Comparison of ENCODE assay signal across 10 cellular contexts in the genomic region with DNA sequence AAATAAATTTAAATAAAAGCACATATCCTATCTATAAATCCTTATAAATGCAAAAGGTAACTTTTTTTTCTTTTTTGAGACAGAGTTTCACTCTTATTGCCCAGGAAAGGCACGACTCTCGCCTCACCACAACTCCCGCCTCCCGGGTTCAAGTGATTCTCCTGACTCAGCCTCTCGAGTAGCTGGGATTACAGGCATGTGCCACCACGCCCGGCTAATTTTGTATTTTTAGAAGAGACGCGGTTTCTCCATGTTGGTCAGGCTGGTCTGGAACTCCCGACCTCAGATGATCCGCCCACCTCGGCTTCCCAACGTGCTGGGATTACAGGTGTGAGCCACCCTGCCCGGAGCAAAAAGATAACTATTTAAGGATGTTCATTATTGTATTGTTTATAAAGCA. TPM values are rescaled to one million over a fixed set of nuclear protein-coding genes. Genes with fewer than 3 reads are reported as not detected.
DNase-seq lines count a peak whose midpoint lies in the region; ATAC-seq and TF ChIP-seq lines count a peak whose summit lies in the region.
"Not testable (repeated sequence)": the region's sequence is repeated elsewhere in the genome, so short reads cannot be mapped to it uniquely, and the experiment has no call there.
"Had no signal": no experiment of that assay in that cellular context is flagged by ENCODE, and none has a peak within 500 bp of the region (broad histone marks: within the 10 kb centered on the region; RNA-seq: fewer than 3 reads in every experiment).

No MANE protein-coding gene starts in this region.

- peaks cover 60% of the 10 kb centered on the region for H3K27me3 Mint-ChIP-seq in GM23338 (ENCODE audit: insufficient read depth, low read depth, poor library complexity)
- H3K27me3 Mint-ChIP-seq in T-helper 17 cell; activated CD8-positive, alpha-beta T cell treated with anti-CD3 and anti-CD28 coated beads, Interleukin-2, amount 10 ng/mL, durations not matched to agents 7 days and 5 days (ENCODE audit: low read depth); activated naive CD4-positive, alpha-beta T cell treated with anti-CD3 and anti-CD28 coated beads for 36 hours (ENCODE audit: low read depth); neural crest cell (ENCODE audit: low read depth): not testable (repeated sequence)

- H3K27ac ChIP-seq in GM23338 (ENCODE audit: low read depth); coronary artery: not testable (repeated sequence)

- peaks cover 31% of the 10 kb centered on the region for H4K20me1 ChIP-seq in GM23338 (replicated peaks; ENCODE audit: insufficient read depth)

- not testable (repeated sequence) for H3K9me2 ChIP-seq in GM23338 (ENCODE audit: insufficient read depth)

- not testable (repeated sequence) for H3K4me3 ChIP-seq in GM23338, coronary artery

- H3F3A ChIP-seq in GM23338 (replicated peaks; ENCODE audit: low read depth): peaks cover 19% of the 10 kb centered on the region

- H3K4me2 ChIP-seq in GM23338: not testable (repeated sequence)

- H3K4me1 Mint-ChIP-seq in GM23338: peaks cover 36% of the 10 kb centered on the region
- H3K4me1 Mint-ChIP-seq in T-helper 17 cell: peaks cover 40% of the 10 kb centered on the region
- peaks cover 39% of the 10 kb centered on the region for H3K4me1 Mint-ChIP-seq in activated CD8-positive, alpha-beta T cell treated with anti-CD3 and anti-CD28 coated beads, Interleukin-2, amount 10 ng/mL, durations not matched to agents 7 days and 5 days (ENCODE audit: low read depth)
- H3K4me1 Mint-ChIP-seq in activated naive CD4-positive, alpha-beta T cell treated with anti-CD3 and anti-CD28 coated beads for 36 hours (ENCODE audit: low read depth): peaks cover 36% of the 10 kb centered on the region
- H3K4me1 Mint-ChIP-seq in neural crest cell: peaks cover 53% of the 10 kb centered on the region

- peaks cover 24% of the 10 kb centered on the region for H3K4me1 ChIP-seq in GM23338 (ENCODE audit: insufficient read depth)

- POLR2A ChIA-PET in activated CD8-positive, alpha-beta T cell treated with anti-CD3 and anti-CD28 coated beads, Interleukin-2, amount 10 ng/mL, durations not matched to agents 7 days and 5 days (lab: Charles Lee): interaction anchor here (1.5 to 4.5 kb wide), 5 partner anchors 8 to 75 kb away, joined by 3 to 57 read pairs (median 18); partner anchors contain the start of gene SOAT2

- not testable (repeated sequence) for DNase-seq in GM23338 (ENCODE audit: low spot score); T-helper 17 cell; activated CD8-positive, alpha-beta T cell treated with anti-CD3 and anti-CD28 coated beads, Interleukin-2, amount 10 ng/mL, durations not matched to agents 7 days and 5 days; activated naive CD4-positive, alpha-beta T cell treated with anti-CD3 and anti-CD28 coated beads for 36 hours; neural crest cell (ENCODE audit: low read depth, low spot score)
- DNase-seq in coronary artery (ENCODE audit: low spot score) (peak; percentile 12), left lobe of liver (ENCODE audit: low spot score) (peak; percentile 36)

- H3K9me3 ChIP-seq in T-helper 17 cell (ENCODE audit: control insufficient read depth, low read length, poor library complexity, severe bottlenecking): not testable (repeated sequence)

- H2AFZ ChIP-seq in GM23338: not testable (repeated sequence)

- H3K36me3 Mint-ChIP-seq in GM23338 (ENCODE audit: low read depth): peaks cover 25% of the 10 kb centered on the region
- H3K36me3 Mint-ChIP-seq in T-helper 17 cell (ENCODE audit: low read depth); neural crest cell (ENCODE audit: low read depth): not testable (repeated sequence)
- H3K36me3 Mint-ChIP-seq in activated CD8-positive, alpha-beta T cell treated with anti-CD3 and anti-CD28 coated beads, Interleukin-2, amount 10 ng/mL, durations not matched to agents 7 days and 5 days (ENCODE audit: low read depth): peaks cover 22% of the 10 kb centered on the region
- H3K36me3 Mint-ChIP-seq in activated naive CD4-positive, alpha-beta T cell treated with anti-CD3 and anti-CD28 coated beads for 36 hours (ENCODE audit: low read depth): peaks cover 16% of the 10 kb centered on the region

- TF ChIP-seq CTCF in GM23338 (conservative IDR thresholded peaks at IDR 0.05; ENCODE audit: low read depth in 2 of 2); coronary artery (IDR thresholded peaks at IDR 0.05); neural crest cell (conservative IDR thresholded peaks at IDR 0.05): not testable (repeated sequence)

- intact Hi-C loops in activated naive CD4-positive, alpha-beta T cell treated with anti-CD3 and anti-CD28 coated beads for 36 hours (cut with micrococcal nuclease): not testable (repeated sequence)

- H3K4me3 Mint-ChIP-seq in GM23338 (peak overlapping the region; percentile 84; the same call in 1 of the 3 replicates), T-helper 17 cell (peak overlapping the region; percentile 65), neural crest cell (peak overlapping the region; percentile 89)
- H3K4me3 Mint-ChIP-seq in activated CD8-positive, alpha-beta T cell treated with anti-CD3 and anti-CD28 coated beads, Interleukin-2, amount 10 ng/mL, durations not matched to agents 7 days and 5 days: not testable (repeated sequence)
- peak overlapping the region; percentile 6 for H3K4me3 Mint-ChIP-seq in activated naive CD4-positive, alpha-beta T cell treated with anti-CD3 and anti-CD28 coated beads for 36 hours

- not testable (repeated sequence) for ATAC-seq in GM23338; T-helper 17 cell; activated CD8-positive, alpha-beta T cell treated with anti-CD3 and anti-CD28 coated beads, Interleukin-2, amount 10 ng/mL, durations not matched to agents 7 days and 5 days; left lobe of liver

- H3K79me2 ChIP-seq in GM23338 (replicated peaks; ENCODE audit: insufficient read depth): peaks cover 17% of the 10 kb centered on the region

- peaks cover 57% of the 10 kb centered on the region for H3K27me3 ChIP-seq in GM23338 (ENCODE audit: insufficient read depth)

- peaks cover 11% of the 10 kb centered on the region; the same call in 1 of the 2 replicates for H3K36me3 ChIP-seq in GM23338 (ENCODE audit: insufficient read depth)

- H3K9me3 Mint-ChIP-seq in GM23338; activated CD8-positive, alpha-beta T cell treated with anti-CD3 and anti-CD28 coated beads, Interleukin-2, amount 10 ng/mL, durations not matched to agents 7 days and 5 days (ENCODE audit: insufficient read depth); activated naive CD4-positive, alpha-beta T cell treated with anti-CD3 and anti-CD28 coated beads for 36 hours; neural crest cell: not testable (repeated sequence)

- CTCF ChIA-PET in activated CD8-positive, alpha-beta T cell treated with anti-CD3 and anti-CD28 coated beads, Interleukin-2, amount 10 ng/mL, durations not matched to agents 7 days and 5 days (lab: Charles Lee): interaction anchor here (1.0 to 4.8 kb wide), 5 partner anchors 19 to 142 kb away, joined by 3 to 38 read pairs (median 23); partner anchors contain the start of gene AAAS
- CTCF ChIA-PET in activated naive CD4-positive, alpha-beta T cell treated with anti-CD3 and anti-CD28 coated beads for 36 hours (lab: Charles Lee): interaction anchor here (0.7 to 1.2 kb wide), 2 partner anchors 18 to 1889 kb away, joined by 3 read pairs; no protein-coding TSS in a partner anchor

- not testable (repeated sequence) for H3K27ac Mint-ChIP-seq in GM23338; neural crest cell (ENCODE audit: unreplicated experiment)
- H3K27ac Mint-ChIP-seq in T-helper 17 cell: peak overlapping the region; percentile 95
- peak overlapping the region; percentile 98 for H3K27ac Mint-ChIP-seq in activated CD8-positive, alpha-beta T cell treated with anti-CD3 and anti-CD28 coated beads, Interleukin-2, amount 10 ng/mL, durations not matched to agents 7 days and 5 days
- peak overlapping the region; percentile 96 for H3K27ac Mint-ChIP-seq in activated naive CD4-positive, alpha-beta T cell treated with anti-CD3 and anti-CD28 coated beads for 36 hours

RNA-seq across cellular contexts. Expression of gene ZNF740, which starts 1.7 kb away (rescaled TPM):
- total RNA-seq in GM23338 (2014; rRNA removed; shearing (Covaris generic)): 13.0 and 13.2 TPM in 2 replicates
- 1.3 and 2.6 TPM in 2 replicates for polyA plus RNA-seq in GM23338 (2016; fragmentation: Nextera tagmentation; extraction: Ambion mirVana)
- total RNA-seq in T-helper 17 cell: 10 to 100 TPM; 24.3 to 34.6 TPM
- 10 to 100 TPM; 28.2 to 31.4 TPM for total RNA-seq in activated CD8-positive, alpha-beta T cell treated with anti-CD3 and anti-CD28 coated beads, Interleukin-2, amount 10 ng/mL, durations not matched to agents 7 days and 5 days
- 10 to 100 TPM; 40.4 to 42.0 TPM for total RNA-seq in activated naive CD4-positive, alpha-beta T cell treated with anti-CD3 and anti-CD28 coated beads for 36 hours
- total RNA-seq in left lobe of liver: 25.9 TPM
- 52.7 and 59.6 TPM in 2 replicates for total RNA-seq in neural crest cell

RNA-seq across cellular contexts. Expression of gene CSAD, which starts 1.9 kb away (rescaled TPM):
- 3.6 and 7.1 TPM in 2 replicates for total RNA-seq in GM23338 (2014; rRNA removed; shearing (Covaris generic))
- polyA plus RNA-seq in GM23338 (2016; fragmentation: Nextera tagmentation; extraction: Ambion mirVana): 3.1 and 3.2 TPM in 2 replicates
- total RNA-seq in T-helper 17 cell (10 to 100 TPM; 57.2 to 61.0 TPM), left lobe of liver (53.6 TPM), neural crest cell (22.1 and 26.5 TPM in 2 replicates)
- 10 to 100 TPM; 15.7 to 17.0 TPM for total RNA-seq in activated CD8-positive, alpha-beta T cell treated with anti-CD3 and anti-CD28 coated beads, Interleukin-2, amount 10 ng/mL, durations not matched to agents 7 days and 5 days
- 10 to 100 TPM; 31.5 to 32.3 TPM for total RNA-seq in activated naive CD4-positive, alpha-beta T cell treated with anti-CD3 and anti-CD28 coated beads for 36 hours

RNA-seq across cellular contexts. Expression of gene ITGB7, which starts 28.2 kb away (rescaled TPM):
- 0.39 TPM in 1 of 2 replicates, not detected in the other for total RNA-seq in GM23338 (2014; rRNA removed; shearing (Covaris generic))
- polyA plus RNA-seq in GM23338 (2016; fragmentation: Nextera tagmentation; extraction: Ambion mirVana): 0.32 and 0.43 TPM in 2 replicates
- total RNA-seq in T-helper 17 cell (100 to 1,000 TPM; 306 to 367 TPM), left lobe of liver (8.6 TPM), neural crest cell (not detected in 2 replicates)
- total RNA-seq in activated CD8-positive, alpha-beta T cell treated with anti-CD3 and anti-CD28 coated beads, Interleukin-2, amount 10 ng/mL, durations not matched to agents 7 days and 5 days: 100 to 1,000 TPM; 500 to 503 TPM
- 10 to 100 TPM; 32.3 to 32.5 TPM for total RNA-seq in activated naive CD4-positive, alpha-beta T cell treated with anti-CD3 and anti-CD28 coated beads for 36 hours
- total RNA-seq: cerebellum, NCI-H460, pulmonary artery endothelial cell had no signal

RNA-seq across cellular contexts. Expression of gene RARG, which starts 53.2 kb away (rescaled TPM):
- 39.3 and 50.2 TPM in 2 replicates for total RNA-seq in GM23338 (2014; rRNA removed; shearing (Covaris generic))
- polyA plus RNA-seq in GM23338 (2016; fragmentation: Nextera tagmentation; extraction: Ambion mirVana): 16.4 and 18.5 TPM in 2 replicates
- total RNA-seq in T-helper 17 cell: 10 to 100 TPM; 57.6 to 57.8 TPM
- total RNA-seq in activated CD8-positive, alpha-beta T cell treated with anti-CD3 and anti-CD28 coated beads, Interleukin-2, amount 10 ng/mL, durations not matched to agents 7 days and 5 days: 10 to 100 TPM; 44.1 to 45.9 TPM
- 1 to 10 TPM; 4.0 to 4.6 TPM for total RNA-seq in activated naive CD4-positive, alpha-beta T cell treated with anti-CD3 and anti-CD28 coated beads for 36 hours
- total RNA-seq in left lobe of liver: 2.5 TPM
- total RNA-seq in neural crest cell: 5.4 and 5.9 TPM in 2 replicates

Comparison
In these comparisons a context has a peak if more than half of its experiments do, and no peak if none do; other contexts are left out.
1. RNA of gene ITGB7, which starts 28.2 kb away (total RNA-seq): 500 to 503 TPM in activated CD8-positive, alpha-beta T cell treated with anti-CD3 and anti-CD28 coated beads, Interleukin-2, amount 10 ng/mL, durations not matched to agents 7 days and 5 days and 306 to 367 TPM in T-helper 17 cell; 32.3 to 32.5 TPM in activated naive CD4-positive, alpha-beta T cell treated with anti-CD3 and anti-CD28 coated beads for 36 hours, 8.6 TPM in left lobe of liver (single experiment), not detected in neural crest cell and 0.39 TPM in GM23338; every median in the first group is over 4 times any median in the second.